1 cellular context compared by ENCODE assay signal in the genomic region with DNA sequence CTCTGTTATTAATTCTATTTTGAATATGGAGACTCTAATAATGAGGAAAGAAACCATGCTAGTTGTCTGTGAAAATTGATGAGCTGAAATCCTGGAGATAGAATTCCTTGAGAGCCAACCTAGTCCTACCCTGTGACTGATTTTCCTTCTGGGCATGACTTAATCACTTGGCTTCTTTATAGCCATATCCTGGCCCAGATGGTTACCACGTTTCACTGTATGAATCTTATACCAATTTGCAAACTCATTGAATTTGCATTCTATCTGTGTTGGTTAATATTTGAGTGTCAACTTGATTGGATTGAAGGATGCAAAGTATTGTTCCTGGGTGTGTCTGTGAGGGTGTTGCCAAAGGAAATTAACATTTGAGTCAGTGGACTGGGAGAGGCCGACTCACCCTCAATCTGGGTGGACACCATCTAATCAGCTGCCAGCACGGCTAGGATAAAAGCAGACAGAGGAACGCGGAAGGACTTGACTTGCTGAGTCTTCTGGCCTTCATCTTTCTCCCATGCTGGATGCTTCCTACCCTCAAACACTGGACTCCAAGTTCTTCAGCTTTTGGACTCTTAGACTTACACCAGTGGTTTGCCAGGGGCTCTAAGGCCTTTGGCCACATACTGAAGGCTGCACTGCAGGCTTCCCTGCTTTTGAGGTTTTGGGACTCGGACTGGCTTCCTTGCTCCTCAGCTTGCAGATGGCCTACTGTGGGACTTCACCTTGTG.
TF ChIP-seq lines count a peak whose summit lies in the region.
"Not testable (repeated sequence)": the region's sequence is repeated elsewhere in the genome, so short reads cannot be mapped to it uniquely, and the experiment has no call there.

No MANE protein-coding gene starts in this region.

TF ChIP-seq in K562, 482 proteins besides CTCF, POLR2A, EP300 and RAD21 (continued from another document and continues in another):
- TF ChIP-seq, protein P1, sequence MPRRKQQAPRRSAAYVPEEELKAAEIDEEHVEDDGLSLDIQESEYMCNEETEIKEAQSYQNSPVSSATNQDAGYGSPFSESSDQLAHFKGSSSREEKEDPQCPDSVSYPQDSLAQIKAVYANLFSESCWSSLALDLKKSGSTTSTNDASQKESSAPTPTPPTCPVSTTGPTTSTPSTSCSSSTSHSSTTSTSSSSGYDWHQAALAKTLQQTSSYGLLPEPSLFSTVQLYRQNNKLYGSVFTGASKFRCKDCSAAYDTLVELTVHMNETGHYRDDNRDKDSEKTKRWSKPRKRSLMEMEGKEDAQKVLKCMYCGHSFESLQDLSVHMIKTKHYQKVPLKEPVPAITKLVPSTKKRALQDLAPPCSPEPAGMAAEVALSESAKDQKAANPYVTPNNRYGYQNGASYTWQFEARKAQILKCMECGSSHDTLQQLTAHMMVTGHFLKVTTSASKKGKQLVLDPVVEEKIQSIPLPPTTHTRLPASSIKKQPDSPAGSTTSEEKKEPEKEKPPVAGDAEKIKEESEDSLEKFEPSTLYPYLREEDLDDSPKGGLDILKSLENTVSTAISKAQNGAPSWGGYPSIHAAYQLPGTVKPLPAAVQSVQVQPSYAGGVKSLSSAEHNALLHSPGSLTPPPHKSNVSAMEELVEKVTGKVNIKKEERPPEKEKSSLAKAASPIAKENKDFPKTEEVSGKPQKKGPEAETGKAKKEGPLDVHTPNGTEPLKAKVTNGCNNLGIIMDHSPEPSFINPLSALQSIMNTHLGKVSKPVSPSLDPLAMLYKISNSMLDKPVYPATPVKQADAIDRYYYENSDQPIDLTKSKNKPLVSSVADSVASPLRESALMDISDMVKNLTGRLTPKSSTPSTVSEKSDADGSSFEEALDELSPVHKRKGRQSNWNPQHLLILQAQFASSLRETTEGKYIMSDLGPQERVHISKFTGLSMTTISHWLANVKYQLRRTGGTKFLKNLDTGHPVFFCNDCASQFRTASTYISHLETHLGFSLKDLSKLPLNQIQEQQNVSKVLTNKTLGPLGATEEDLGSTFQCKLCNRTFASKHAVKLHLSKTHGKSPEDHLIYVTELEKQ (CRISPR knock-in tag; IDR thresholded peaks at IDR 0.05) = peak; percentile 55; the same call in 1 of the 2 replicates
- TF ChIP-seq, protein P2, sequence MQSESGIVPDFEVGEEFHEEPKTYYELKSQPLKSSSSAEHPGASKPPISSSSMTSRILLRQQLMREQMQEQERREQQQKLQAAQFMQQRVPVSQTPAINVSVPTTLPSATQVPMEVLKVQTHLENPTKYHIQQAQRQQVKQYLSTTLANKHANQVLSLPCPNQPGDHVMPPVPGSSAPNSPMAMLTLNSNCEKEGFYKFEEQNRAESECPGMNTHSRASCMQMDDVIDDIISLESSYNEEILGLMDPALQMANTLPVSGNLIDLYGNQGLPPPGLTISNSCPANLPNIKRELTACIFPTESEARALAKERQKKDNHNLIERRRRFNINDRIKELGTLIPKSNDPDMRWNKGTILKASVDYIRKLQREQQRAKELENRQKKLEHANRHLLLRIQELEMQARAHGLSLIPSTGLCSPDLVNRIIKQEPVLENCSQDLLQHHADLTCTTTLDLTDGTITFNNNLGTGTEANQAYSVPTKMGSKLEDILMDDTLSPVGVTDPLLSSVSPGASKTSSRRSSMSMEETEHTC (IDR thresholded peaks at IDR 0.05) = 0 out of 2 replicates have a peak, but pooled peaks have one; percentile 30
- TF ChIP-seq, protein P3, sequence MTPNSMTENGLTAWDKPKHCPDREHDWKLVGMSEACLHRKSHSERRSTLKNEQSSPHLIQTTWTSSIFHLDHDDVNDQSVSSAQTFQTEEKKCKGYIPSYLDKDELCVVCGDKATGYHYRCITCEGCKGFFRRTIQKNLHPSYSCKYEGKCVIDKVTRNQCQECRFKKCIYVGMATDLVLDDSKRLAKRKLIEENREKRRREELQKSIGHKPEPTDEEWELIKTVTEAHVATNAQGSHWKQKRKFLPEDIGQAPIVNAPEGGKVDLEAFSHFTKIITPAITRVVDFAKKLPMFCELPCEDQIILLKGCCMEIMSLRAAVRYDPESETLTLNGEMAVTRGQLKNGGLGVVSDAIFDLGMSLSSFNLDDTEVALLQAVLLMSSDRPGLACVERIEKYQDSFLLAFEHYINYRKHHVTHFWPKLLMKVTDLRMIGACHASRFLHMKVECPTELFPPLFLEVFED (CRISPR knock-in tag; conservative IDR thresholded peaks at IDR 0.05) = peak; percentile 56; the same call in 1 of the 2 replicates
- peak; percentile 95; the same call in 1 of the 2 replicates for TF ChIP-seq CBX1 (IDR thresholded peaks at IDR 0.05; ENCODE audit: low read depth)
- peak; percentile 46; the same call in 1 of the 2 replicates for TF ChIP-seq ZNF316 (IDR thresholded peaks at IDR 0.05)
- peak; percentile 61 for TF ChIP-seq SUPT5H (IDR thresholded peaks at IDR 0.05)
- TF ChIP-seq ZNF57 (CRISPR knock-in tag; IDR thresholded peaks at IDR 0.05) = peak; percentile 45; the same call in 1 of the 2 replicates
- TF ChIP-seq ELF1 (tag; IDR thresholded peaks at IDR 0.05) = peak; percentile 79
- 0 out of 2 replicates have a peak, but pooled peaks have one; percentile 37 for TF ChIP-seq MECOM (CRISPR knock-in tag; IDR thresholded peaks at IDR 0.05)
- 0 out of 2 replicates have a peak, but pooled peaks have one; percentile 6 for TF ChIP-seq ZNF354B (CRISPR knock-in tag; IDR thresholded peaks at IDR 0.05)
- TF ChIP-seq CEBPG (CRISPR knock-in tag; IDR thresholded peaks at IDR 0.05); TOE1 (CRISPR knock-in tag; IDR thresholded peaks at IDR 0.05; ENCODE audit: borderline replicate concordance, low read depth): not testable (repeated sequence)
- 0 out of 4 replicates have a peak, but pooled peaks of 1 of the 2 experiments have one; percentile 12 for TF ChIP-seq CEBPG (tag; conservative IDR thresholded peaks at IDR 0.05 in 1 of 2, IDR thresholded peaks at IDR 0.05 in 1 of 2)
- TF ChIP-seq, protein P4, sequence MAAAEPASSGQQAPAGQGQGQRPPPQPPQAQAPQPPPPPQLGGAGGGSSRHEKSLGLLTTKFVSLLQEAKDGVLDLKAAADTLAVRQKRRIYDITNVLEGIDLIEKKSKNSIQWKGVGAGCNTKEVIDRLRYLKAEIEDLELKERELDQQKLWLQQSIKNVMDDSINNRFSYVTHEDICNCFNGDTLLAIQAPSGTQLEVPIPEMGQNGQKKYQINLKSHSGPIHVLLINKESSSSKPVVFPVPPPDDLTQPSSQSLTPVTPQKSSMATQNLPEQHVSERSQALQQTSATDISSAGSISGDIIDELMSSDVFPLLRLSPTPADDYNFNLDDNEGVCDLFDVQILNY (CRISPR knock-in tag; IDR thresholded peaks at IDR 0.05) = 0 out of 2 replicates have a peak, but pooled peaks have one; percentile 47
- peak; percentile 61; the same call in 1 of the 2 replicates for TF ChIP-seq ZNF212 (CRISPR knock-in tag; IDR thresholded peaks at IDR 0.05)
- TF ChIP-seq HDAC1 (IDR thresholded peaks at IDR 0.05) = peak in 1 of 2 experiments; percentile 52; a peak in 2 of 4 replicates
- peak in 1 of 2 experiments; percentile 52; a peak in 1 of 4 replicates for TF ChIP-seq MAZ (CRISPR knock-in tag; conservative IDR thresholded peaks at IDR 0.05 in 1 of 2, IDR thresholded peaks at IDR 0.05 in 1 of 2)
- peak; percentile 48 for TF ChIP-seq CBFA2T3 (IDR thresholded peaks at IDR 0.05)
- peak; percentile 92 for TF ChIP-seq POLR2H (tag; IDR thresholded peaks at IDR 0.05; ENCODE audit: low read depth)
- TF ChIP-seq SOX6 (IDR thresholded peaks at IDR 0.05) = peak; percentile 38; the same call in 1 of the 2 replicates
- TF ChIP-seq, protein P5, sequence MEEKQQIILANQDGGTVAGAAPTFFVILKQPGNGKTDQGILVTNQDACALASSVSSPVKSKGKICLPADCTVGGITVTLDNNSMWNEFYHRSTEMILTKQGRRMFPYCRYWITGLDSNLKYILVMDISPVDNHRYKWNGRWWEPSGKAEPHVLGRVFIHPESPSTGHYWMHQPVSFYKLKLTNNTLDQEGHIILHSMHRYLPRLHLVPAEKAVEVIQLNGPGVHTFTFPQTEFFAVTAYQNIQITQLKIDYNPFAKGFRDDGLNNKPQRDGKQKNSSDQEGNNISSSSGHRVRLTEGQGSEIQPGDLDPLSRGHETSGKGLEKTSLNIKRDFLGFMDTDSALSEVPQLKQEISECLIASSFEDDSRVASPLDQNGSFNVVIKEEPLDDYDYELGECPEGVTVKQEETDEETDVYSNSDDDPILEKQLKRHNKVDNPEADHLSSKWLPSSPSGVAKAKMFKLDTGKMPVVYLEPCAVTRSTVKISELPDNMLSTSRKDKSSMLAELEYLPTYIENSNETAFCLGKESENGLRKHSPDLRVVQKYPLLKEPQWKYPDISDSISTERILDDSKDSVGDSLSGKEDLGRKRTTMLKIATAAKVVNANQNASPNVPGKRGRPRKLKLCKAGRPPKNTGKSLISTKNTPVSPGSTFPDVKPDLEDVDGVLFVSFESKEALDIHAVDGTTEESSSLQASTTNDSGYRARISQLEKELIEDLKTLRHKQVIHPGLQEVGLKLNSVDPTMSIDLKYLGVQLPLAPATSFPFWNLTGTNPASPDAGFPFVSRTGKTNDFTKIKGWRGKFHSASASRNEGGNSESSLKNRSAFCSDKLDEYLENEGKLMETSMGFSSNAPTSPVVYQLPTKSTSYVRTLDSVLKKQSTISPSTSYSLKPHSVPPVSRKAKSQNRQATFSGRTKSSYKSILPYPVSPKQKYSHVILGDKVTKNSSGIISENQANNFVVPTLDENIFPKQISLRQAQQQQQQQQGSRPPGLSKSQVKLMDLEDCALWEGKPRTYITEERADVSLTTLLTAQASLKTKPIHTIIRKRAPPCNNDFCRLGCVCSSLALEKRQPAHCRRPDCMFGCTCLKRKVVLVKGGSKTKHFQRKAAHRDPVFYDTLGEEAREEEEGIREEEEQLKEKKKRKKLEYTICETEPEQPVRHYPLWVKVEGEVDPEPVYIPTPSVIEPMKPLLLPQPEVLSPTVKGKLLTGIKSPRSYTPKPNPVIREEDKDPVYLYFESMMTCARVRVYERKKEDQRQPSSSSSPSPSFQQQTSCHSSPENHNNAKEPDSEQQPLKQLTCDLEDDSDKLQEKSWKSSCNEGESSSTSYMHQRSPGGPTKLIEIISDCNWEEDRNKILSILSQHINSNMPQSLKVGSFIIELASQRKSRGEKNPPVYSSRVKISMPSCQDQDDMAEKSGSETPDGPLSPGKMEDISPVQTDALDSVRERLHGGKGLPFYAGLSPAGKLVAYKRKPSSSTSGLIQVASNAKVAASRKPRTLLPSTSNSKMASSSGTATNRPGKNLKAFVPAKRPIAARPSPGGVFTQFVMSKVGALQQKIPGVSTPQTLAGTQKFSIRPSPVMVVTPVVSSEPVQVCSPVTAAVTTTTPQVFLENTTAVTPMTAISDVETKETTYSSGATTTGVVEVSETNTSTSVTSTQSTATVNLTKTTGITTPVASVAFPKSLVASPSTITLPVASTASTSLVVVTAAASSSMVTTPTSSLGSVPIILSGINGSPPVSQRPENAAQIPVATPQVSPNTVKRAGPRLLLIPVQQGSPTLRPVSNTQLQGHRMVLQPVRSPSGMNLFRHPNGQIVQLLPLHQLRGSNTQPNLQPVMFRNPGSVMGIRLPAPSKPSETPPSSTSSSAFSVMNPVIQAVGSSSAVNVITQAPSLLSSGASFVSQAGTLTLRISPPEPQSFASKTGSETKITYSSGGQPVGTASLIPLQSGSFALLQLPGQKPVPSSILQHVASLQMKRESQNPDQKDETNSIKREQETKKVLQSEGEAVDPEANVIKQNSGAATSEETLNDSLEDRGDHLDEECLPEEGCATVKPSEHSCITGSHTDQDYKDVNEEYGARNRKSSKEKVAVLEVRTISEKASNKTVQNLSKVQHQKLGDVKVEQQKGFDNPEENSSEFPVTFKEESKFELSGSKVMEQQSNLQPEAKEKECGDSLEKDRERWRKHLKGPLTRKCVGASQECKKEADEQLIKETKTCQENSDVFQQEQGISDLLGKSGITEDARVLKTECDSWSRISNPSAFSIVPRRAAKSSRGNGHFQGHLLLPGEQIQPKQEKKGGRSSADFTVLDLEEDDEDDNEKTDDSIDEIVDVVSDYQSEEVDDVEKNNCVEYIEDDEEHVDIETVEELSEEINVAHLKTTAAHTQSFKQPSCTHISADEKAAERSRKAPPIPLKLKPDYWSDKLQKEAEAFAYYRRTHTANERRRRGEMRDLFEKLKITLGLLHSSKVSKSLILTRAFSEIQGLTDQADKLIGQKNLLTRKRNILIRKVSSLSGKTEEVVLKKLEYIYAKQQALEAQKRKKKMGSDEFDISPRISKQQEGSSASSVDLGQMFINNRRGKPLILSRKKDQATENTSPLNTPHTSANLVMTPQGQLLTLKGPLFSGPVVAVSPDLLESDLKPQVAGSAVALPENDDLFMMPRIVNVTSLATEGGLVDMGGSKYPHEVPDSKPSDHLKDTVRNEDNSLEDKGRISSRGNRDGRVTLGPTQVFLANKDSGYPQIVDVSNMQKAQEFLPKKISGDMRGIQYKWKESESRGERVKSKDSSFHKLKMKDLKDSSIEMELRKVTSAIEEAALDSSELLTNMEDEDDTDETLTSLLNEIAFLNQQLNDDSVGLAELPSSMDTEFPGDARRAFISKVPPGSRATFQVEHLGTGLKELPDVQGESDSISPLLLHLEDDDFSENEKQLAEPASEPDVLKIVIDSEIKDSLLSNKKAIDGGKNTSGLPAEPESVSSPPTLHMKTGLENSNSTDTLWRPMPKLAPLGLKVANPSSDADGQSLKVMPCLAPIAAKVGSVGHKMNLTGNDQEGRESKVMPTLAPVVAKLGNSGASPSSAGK (IDR thresholded peaks at IDR 0.05) = 0 out of 2 replicates have a peak, but pooled peaks have one; percentile 13
- TF ChIP-seq ESRRA (IDR thresholded peaks at IDR 0.05; ENCODE audit: borderline replicate concordance, low read depth) = 0 out of 2 replicates have a peak, but pooled peaks have one; percentile 18
- TF ChIP-seq, protein P6, sequence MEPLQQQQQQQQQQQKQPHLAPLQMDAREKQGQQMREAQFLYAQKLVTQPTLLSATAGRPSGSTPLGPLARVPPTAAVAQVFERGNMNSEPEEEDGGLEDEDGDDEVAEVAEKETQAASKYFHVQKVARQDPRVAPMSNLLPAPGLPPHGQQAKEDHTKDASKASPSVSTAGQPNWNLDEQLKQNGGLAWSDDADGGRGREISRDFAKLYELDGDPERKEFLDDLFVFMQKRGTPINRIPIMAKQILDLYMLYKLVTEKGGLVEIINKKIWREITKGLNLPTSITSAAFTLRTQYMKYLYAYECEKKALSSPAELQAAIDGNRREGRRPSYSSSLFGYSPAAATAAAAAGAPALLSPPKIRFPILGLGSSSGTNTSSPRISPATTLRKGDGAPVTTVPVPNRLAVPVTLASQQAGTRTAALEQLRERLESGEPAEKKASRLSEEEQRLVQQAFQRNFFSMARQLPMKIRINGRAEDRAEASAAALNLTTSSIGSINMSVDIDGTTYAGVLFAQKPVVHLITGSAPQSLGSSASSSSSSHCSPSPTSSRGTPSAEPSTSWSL (CRISPR knock-in tag; IDR thresholded peaks at IDR 0.05; ENCODE audit: borderline replicate concordance) = peak; percentile 75; the same call in 1 of the 2 replicates
- peak; percentile 17; the same call in 1 of the 2 replicates for TF ChIP-seq TOE1 (IDR thresholded peaks at IDR 0.05; ENCODE audit: borderline replicate concordance)
- TF ChIP-seq FOSL1 (tag; conservative IDR thresholded peaks at IDR 0.05) = peak; percentile 65
- TF ChIP-seq NEUROD1 (IDR thresholded peaks at IDR 0.05; ENCODE audit: borderline replicate concordance, low read depth, low read length, partially characterized antibody) = peak; percentile 5
- TF ChIP-seq, protein P7, sequence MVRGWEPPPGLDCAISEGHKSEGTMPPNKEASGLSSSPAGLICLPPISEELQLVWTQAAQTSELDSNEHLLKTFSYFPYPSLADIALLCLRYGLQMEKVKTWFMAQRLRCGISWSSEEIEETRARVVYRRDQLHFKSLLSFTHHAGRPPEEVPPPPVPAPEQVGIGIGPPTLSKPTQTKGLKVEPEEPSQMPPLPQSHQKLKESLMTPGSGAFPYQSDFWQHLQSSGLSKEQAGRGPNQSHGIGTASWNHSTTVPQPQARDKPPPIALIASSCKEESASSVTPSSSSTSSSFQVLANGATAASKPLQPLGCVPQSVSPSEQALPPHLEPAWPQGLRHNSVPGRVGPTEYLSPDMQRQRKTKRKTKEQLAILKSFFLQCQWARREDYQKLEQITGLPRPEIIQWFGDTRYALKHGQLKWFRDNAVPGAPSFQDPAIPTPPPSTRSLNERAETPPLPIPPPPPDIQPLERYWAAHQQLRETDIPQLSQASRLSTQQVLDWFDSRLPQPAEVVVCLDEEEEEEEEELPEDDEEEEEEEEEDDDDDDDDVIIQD (CRISPR knock-in tag; IDR thresholded peaks at IDR 0.05) = 0 out of 2 replicates have a peak, but pooled peaks have one; percentile 40
- peak; percentile 88 for TF ChIP-seq CTBP1 (IDR thresholded peaks at IDR 0.05; ENCODE audit: borderline replicate concordance)
- TF ChIP-seq ZFP36 (IDR thresholded peaks at IDR 0.05; ENCODE audit: low read depth, low read length, partially characterized antibody) = peak; percentile 84
